Comparison of ENCODE assay signal across 8 cellular contexts in the genomic region with DNA sequence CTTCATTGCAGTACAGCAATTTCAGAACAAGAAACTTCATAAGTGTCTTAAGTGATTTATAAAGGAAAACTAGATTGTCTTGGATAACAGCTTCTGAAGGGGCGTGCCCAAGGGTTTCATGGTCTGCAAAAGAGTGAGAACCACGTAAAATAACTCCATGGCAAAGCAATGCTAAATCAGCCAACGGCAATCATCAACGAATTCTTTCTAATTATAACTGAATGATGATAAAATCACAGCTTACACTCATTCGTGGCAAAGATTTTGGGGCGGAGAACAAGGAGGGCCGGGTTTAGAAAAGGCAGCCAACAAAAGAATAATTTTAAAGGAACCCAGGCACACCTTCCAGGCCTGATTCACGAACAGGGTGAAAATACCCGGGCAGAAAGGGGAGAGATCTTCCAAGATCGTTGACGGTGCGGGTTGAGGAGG. TPM values are rescaled to one million over a fixed set of nuclear protein-coding genes. Genes with fewer than 3 reads are reported as not detected.
DNase-seq lines count a peak whose midpoint lies in the region; ATAC-seq and TF ChIP-seq lines count a peak whose summit lies in the region.

No MANE protein-coding gene starts in this region.

- peak overlapping the region; percentile 79 for H3K4me3 ChIP-seq in PC-3 (ENCODE audit: low read length)
- H3K4me3 ChIP-seq in choroid plexus epithelial cell (ENCODE audit: low read depth, low read length), result peak overlapping the region; percentile 73
- H3K4me3 ChIP-seq in lower lobe of right lung, result peak overlapping the region; percentile 78
- peak overlapping the region; percentile 69 to 76 for H3K4me3 ChIP-seq in tibial artery

- H3K4me1 ChIP-seq in PC-3 (ENCODE audit: insufficient read depth, low read length) (peaks cover 19% of the 10 kb centered on the region), lower lobe of right lung (peaks cover 35% of the 10 kb centered on the region), tibial artery (peaks cover 0 to 54% (median 18%) of the 10 kb centered on the region in 4 donors)

- TF ChIP-seq CTCF in PC-3 (conservative IDR thresholded peaks at IDR 0.05; ENCODE audit: low read depth, low read length) (no peak), choroid plexus epithelial cell (conservative IDR thresholded peaks at IDR 0.05; ENCODE audit: low read depth, low read length) (no peak), lower lobe of right lung (IDR thresholded peaks at IDR 0.05) (no peak), tibial artery (IDR thresholded peaks at IDR 0.05) (no peak)

- intact Hi-C loops in PC-3 (cut with micrococcal nuclease) (no loop called here), lower lobe of right lung (cut with DNase I) (no loop called here), tibial artery (cut with DNase I; ENCODE audit: low total_unique reads) (no loop called here)

- H3K27ac ChIP-seq in PC-3 (ENCODE audit: low read length) (peak overlapping the region; percentile 72), lower lobe of right lung (peak overlapping the region; percentile 94), tibial artery (peak overlapping the region; percentile 91 to 93)

- CTCF ChIA-PET in PC-3 (lab: Charles Lee), result no interaction called here

- H3K9me2 ChIP-seq in PC-3 (replicated peaks; ENCODE audit: low read length), result no peaks in the 10 kb centered on the region

- peak; percentile 29 for DNase-seq in ACHN
- DNase-seq in PC-3, result peak; percentile 16
- DNase-seq in choroid plexus epithelial cell (ENCODE audit: low read depth), result peak; percentile 55
- no peak for DNase-seq in lower lobe of right lung
- peak in 1 of 2 donors; percentile 38 for DNase-seq in tibial artery
- DNase-seq in pons (ENCODE audit: low spot score), result no peak
- no peak for DNase-seq in activated CD4-positive, alpha-beta T cell treated with anti-CD3 and anti-CD28 coated beads for 4 hours

- H3K9me3 ChIP-seq in PC-3 (ENCODE audit: low read length), result no peaks in the 10 kb centered on the region
- no peaks in the 10 kb centered on the region for H3K9me3 ChIP-seq in lower lobe of right lung
- no peaks in the 10 kb centered on the region for H3K9me3 ChIP-seq in tibial artery

- H3K36me3 ChIP-seq in PC-3 (ENCODE audit: low read depth, low read length) (no peaks in the 10 kb centered on the region), lower lobe of right lung (no peaks in the 10 kb centered on the region), tibial artery (no peaks in the 10 kb centered on the region)

- peak overlapping the region; percentile 95 for H2AFZ ChIP-seq in PC-3 (ENCODE audit: low read length)

- peaks cover 47% of the 10 kb centered on the region for H3K79me2 ChIP-seq in PC-3 (ENCODE audit: low read length)

- POLR2A ChIA-PET in PC-3 (lab: Charles Lee; ENCODE audit: unreplicated experiment), result no interaction called here

- H3K4me2 ChIP-seq in PC-3 (ENCODE audit: low read length), result peak overlapping the region; percentile 88

- H3F3A ChIP-seq in PC-3 (ENCODE audit: low read length, unreplicated experiment), result no peaks in the 10 kb centered on the region

- TSS peak; percentile 51 for BruUV-seq in PC-3 (replicated peaks; lab: Mats Ljungman, UMichigan)

- H4K20me1 ChIP-seq in PC-3 (ENCODE audit: low read length), result no peaks in the 10 kb centered on the region

- ATAC-seq in GM18517 (IDR thresholded peaks at IDR 0.05; ENCODE audit: unreplicated experiment), result peak; percentile 2
- ATAC-seq in PC-3, result 0 out of 2 replicates have a peak, but pooled peaks have one; percentile 2
- peak; percentile 7 to 48 for ATAC-seq in lower lobe of right lung

- H3K27me3 ChIP-seq in PC-3 (ENCODE audit: low read length) (no peaks in the 10 kb centered on the region), lower lobe of right lung (ENCODE audit: low read depth) (no peaks in the 10 kb centered on the region), tibial artery (no peaks in the 10 kb centered on the region)

- in situ Hi-C loops in ACHN (cut with HindIII; ENCODE audit: low pct_ligation_motif_present, low pct_unique_long_range_greater_than_20kb, low sequenced_read_pairs), result no loop called here

- peak overlapping the region; percentile 91 for H3K9ac ChIP-seq in PC-3 (ENCODE audit: low read length)

RNA-seq across cellular contexts. Expression of a gene that starts 0.6 kb away (rescaled TPM):
- total RNA-seq in PC-3 (2014; rRNA removed) (4.3 and 5.3 TPM in 2 replicates), lower lobe of right lung (14.2 TPM)

RNA-seq across cellular contexts. Expression of a gene that starts 54.0 kb away (rescaled TPM):
- total RNA-seq in PC-3 (2014; rRNA removed), result 28.6 and 35.0 TPM in 2 replicates
- total RNA-seq in lower lobe of right lung, result 1.6 TPM

Comparison
In these comparisons a context has a peak if more than half of its experiments do, and no peak if none do; other contexts are left out.
1. DNase-seq: peak in ACHN (single experiment), PC-3 (single experiment) and choroid plexus epithelial cell (single experiment); none in lower lobe of right lung (single experiment), pons (single experiment) and activated CD4-positive, alpha-beta T cell treated with anti-CD3 and anti-CD28 coated beads for 4 hours (0 of 2).
2. RNA of a gene that starts 54.0 kb away (total RNA-seq): 28.6 to 35.0 TPM in PC-3; 1.6 TPM in lower lobe of right lung (single experiment); every median in the first group is over 10 times any median in the second.
3. Peak in every context shown above with its lines, with median percentiles within 50 percentile points of each other: ATAC-seq, H3K27ac ChIP-seq and H3K4me3 ChIP-seq.